ENCODE assay signal across 8 cellular contexts in genomic region chr5:1798589-1798988, GRCh38. TPM values are rescaled to one million over a fixed set of nuclear protein-coding genes. Genes with fewer than 3 reads are reported as not detected.
DNase-seq lines count a peak whose midpoint lies in the region; ATAC-seq and TF ChIP-seq lines count a peak whose summit lies in the region.
"Not testable (repeated sequence)": the region's sequence is repeated elsewhere in the genome, so short reads cannot be mapped to it uniquely, and the experiment has no call there.

No MANE protein-coding gene starts in this region.

- WGBS in mesodermal cell (ENCODE audit: insufficient coverage in 2 of 2), 2 experiments, result 87 to 90% methylated on average over 11 of the region's 16 CpGs
- 91 to 92% methylated on average over 16 of the region's 16 CpGs for WGBS in aorta, 2 donors

- not testable (repeated sequence) for ATAC-seq in activated CD8-positive, alpha-beta T cell treated with anti-CD3 and anti-CD28 coated beads, Interleukin-2, amount 10 ng/mL, durations not matched to agents 7 days and 5 days; aorta (ENCODE audit: low FRiP score)

- H3K9ac ChIP-seq in NT2/D1 (ENCODE audit: insufficient read length, low read depth), result peak overlapping the region; percentile 82

- CTCF ChIA-PET in activated CD8-positive, alpha-beta T cell treated with anti-CD3 and anti-CD28 coated beads, Interleukin-2, amount 10 ng/mL, durations not matched to agents 7 days and 5 days (lab: Charles Lee), result interaction anchor here (1.2 to 1.3 kb wide), 2 partner anchors 35 to 62 kb away, joined by 4 to 5 read pairs; no protein-coding TSS in a partner anchor

- H3K27me3 Mint-ChIP-seq in activated CD8-positive, alpha-beta T cell treated with anti-CD3 and anti-CD28 coated beads, Interleukin-2, amount 10 ng/mL, durations not matched to agents 7 days and 5 days (ENCODE audit: low read depth); glutamatergic neuron (ENCODE audit: unreplicated experiment): not testable (repeated sequence)

- peaks cover 53% of the 10 kb centered on the region for H3K4me1 Mint-ChIP-seq in activated CD8-positive, alpha-beta T cell treated with anti-CD3 and anti-CD28 coated beads, Interleukin-2, amount 10 ng/mL, durations not matched to agents 7 days and 5 days (ENCODE audit: low read depth)
- peaks cover 11% of the 10 kb centered on the region for H3K4me1 Mint-ChIP-seq in glutamatergic neuron (ENCODE audit: low read depth, unreplicated experiment)

- H3K36me3 Mint-ChIP-seq in activated CD8-positive, alpha-beta T cell treated with anti-CD3 and anti-CD28 coated beads, Interleukin-2, amount 10 ng/mL, durations not matched to agents 7 days and 5 days (ENCODE audit: low read depth), result peaks cover 43% of the 10 kb centered on the region
- H3K36me3 Mint-ChIP-seq in glutamatergic neuron (ENCODE audit: unreplicated experiment), result not testable (repeated sequence)

- H3K27ac ChIP-seq in mesodermal cell (ENCODE audit: low read depth, low read length, severe bottlenecking); aorta (ENCODE audit: low read depth in 1 of 2, low read length in 2 of 2): not testable (repeated sequence)

- DNase-seq in GM06990 (ENCODE audit: extremely low read depth, insufficient read length); NT2/D1 (ENCODE audit: low read depth, low spot score); activated CD8-positive, alpha-beta T cell treated with anti-CD3 and anti-CD28 coated beads, Interleukin-2, amount 10 ng/mL, durations not matched to agents 7 days and 5 days; cardiac fibroblast (ENCODE audit: low read depth in 2 of 2); glutamatergic neuron; retinal pigment epithelial cell (ENCODE audit: low read depth): not testable (repeated sequence)
- peak; percentile 19 to 69 for DNase-seq in aorta

- H3K4me1 ChIP-seq in NT2/D1 (ENCODE audit: insufficient read depth, insufficient read length) (peaks cover 11% of the 10 kb centered on the region), mesodermal cell (ENCODE audit: control insufficient read depth, insufficient read depth, low read length, poor library complexity, severe bottlenecking) (peaks cover 12% of the 10 kb centered on the region)
- not testable (repeated sequence) for H3K4me1 ChIP-seq in aorta (ENCODE audit: control insufficient read depth in 1 of 2, insufficient read depth in 2 of 2, low read length in 2 of 2)

- H3K4me3 Mint-ChIP-seq in activated CD8-positive, alpha-beta T cell treated with anti-CD3 and anti-CD28 coated beads, Interleukin-2, amount 10 ng/mL, durations not matched to agents 7 days and 5 days, result peak overlapping the region; percentile 98
- H3K4me3 Mint-ChIP-seq in glutamatergic neuron (ENCODE audit: unreplicated experiment), result peak overlapping the region; percentile 85

- POLR2A ChIA-PET in activated CD8-positive, alpha-beta T cell treated with anti-CD3 and anti-CD28 coated beads, Interleukin-2, amount 10 ng/mL, durations not matched to agents 7 days and 5 days (lab: Charles Lee), result interaction anchor here (0.7 kb wide), 1 partner anchor 8 kb away, joined by 3 read pairs; no protein-coding TSS in a partner anchor

- not testable (repeated sequence) for H3K9me3 ChIP-seq in NT2/D1 (ENCODE audit: insufficient read depth, low read length); mesodermal cell (ENCODE audit: control insufficient read depth, low read length); aorta (ENCODE audit: control insufficient read depth, low read length)

- H3K27ac Mint-ChIP-seq in activated CD8-positive, alpha-beta T cell treated with anti-CD3 and anti-CD28 coated beads, Interleukin-2, amount 10 ng/mL, durations not matched to agents 7 days and 5 days, result peak overlapping the region; percentile 82
- not testable (repeated sequence) for H3K27ac Mint-ChIP-seq in glutamatergic neuron (ENCODE audit: unreplicated experiment)

- peak overlapping the region; percentile 95 for H3K4me3 ChIP-seq in GM06990 (replicated peaks; ENCODE audit: low read depth, low read length)
- H3K4me3 ChIP-seq in NT2/D1 (ENCODE audit: insufficient read length, low read depth), result peak overlapping the region; percentile 94
- peak overlapping the region; percentile 76 to 96 for H3K4me3 ChIP-seq in cardiac fibroblast (replicated peaks in 1 of 2; ENCODE audit: low read depth in 2 of 2, low read length in 2 of 2)
- H3K4me3 ChIP-seq in mesodermal cell (ENCODE audit: extremely low read depth, insufficient read depth, low read length, poor library complexity, severe bottlenecking), result peak overlapping the region; percentile 65
- H3K4me3 ChIP-seq in retinal pigment epithelial cell (ENCODE audit: low read length), result peak overlapping the region; percentile 85
- H3K4me3 ChIP-seq in aorta (ENCODE audit: low read length in 2 of 2), result peak overlapping the region in 1 of 2 donors; percentile 75

- intact Hi-C loops in aorta (cut with DNase I), result loop anchor here in 1 of 2 donors (10.0 kb wide), 1 partner anchor 454 kb away; the partner anchor contains the start of gene CLPTM1L

- H3K9me3 Mint-ChIP-seq in activated CD8-positive, alpha-beta T cell treated with anti-CD3 and anti-CD28 coated beads, Interleukin-2, amount 10 ng/mL, durations not matched to agents 7 days and 5 days (ENCODE audit: insufficient read depth), result not testable (repeated sequence)
- H3K9me3 Mint-ChIP-seq in glutamatergic neuron (ENCODE audit: unreplicated experiment), result peaks cover 12% of the 10 kb centered on the region

- H3K36me3 ChIP-seq in GM06990 (ENCODE audit: control insufficient read depth, insufficient read depth, low read length) (peaks cover 23% of the 10 kb centered on the region), NT2/D1 (ENCODE audit: insufficient read depth, insufficient read length, low read length) (peaks cover 53% of the 10 kb centered on the region), mesodermal cell (ENCODE audit: control insufficient read depth, insufficient read depth, low read length) (peaks cover 42% of the 10 kb centered on the region)
- not testable (repeated sequence) for H3K36me3 ChIP-seq in aorta (ENCODE audit: control insufficient read depth in 1 of 2, insufficient read depth in 2 of 2, low read length in 1 of 2)

- TF ChIP-seq CTCF in GM06990 (IDR thresholded peaks at IDR 0.05; ENCODE audit: insufficient read depth, low read length, poor library complexity, severe bottlenecking); cardiac fibroblast (IDR thresholded peaks at IDR 0.05; ENCODE audit: low read depth, low read length); glutamatergic neuron (IDR thresholded peaks at IDR 0.05; ENCODE audit: partially characterized antibody, unreplicated experiment); retinal pigment epithelial cell (conservative IDR thresholded peaks at IDR 0.05; ENCODE audit: low read depth, low read length): not testable (repeated sequence)

- H3K27me3 ChIP-seq in GM06990 (replicated peaks; ENCODE audit: control insufficient read depth, insufficient read depth, low read length); NT2/D1 (ENCODE audit: insufficient read depth, insufficient read length); aorta (ENCODE audit: control insufficient read depth in 1 of 2, insufficient read depth in 2 of 2, low read length in 1 of 2): not testable (repeated sequence)

RNA-seq across cellular contexts. Expression of gene MRPL36, which starts 1.0 kb away (rescaled TPM):
- 10 to 100 TPM; 57.9 to 60.4 TPM for total RNA-seq in activated CD8-positive, alpha-beta T cell treated with anti-CD3 and anti-CD28 coated beads, Interleukin-2, amount 10 ng/mL, durations not matched to agents 7 days and 5 days
- total RNA-seq in glutamatergic neuron (ENCODE audit: unreplicated experiment) (40.0 TPM), aorta (10 to 100 TPM; 25.1 to 28.5 TPM)
- polyA plus RNA-seq in mesodermal cell (2013, experiment 1 of 2), result 74.1 TPM
- 66.8 TPM for polyA plus RNA-seq in mesodermal cell (2013, experiment 2 of 2)
- 10 to 100 TPM; 49.5 to 62.2 TPM for polyA plus RNA-seq in aorta

RNA-seq across cellular contexts. Expression of gene NDUFS6, which starts 2.6 kb away (rescaled TPM):
- total RNA-seq in activated CD8-positive, alpha-beta T cell treated with anti-CD3 and anti-CD28 coated beads, Interleukin-2, amount 10 ng/mL, durations not matched to agents 7 days and 5 days, result 10 to 100 TPM; 36.6 to 36.7 TPM
- total RNA-seq in glutamatergic neuron (ENCODE audit: unreplicated experiment), result 40.3 TPM
- polyA plus RNA-seq in mesodermal cell (2013, experiment 1 of 2), result 64.1 TPM
- polyA plus RNA-seq in mesodermal cell (2013, experiment 2 of 2), result 55.5 TPM
- 10 to 100 TPM; 16.7 to 24.2 TPM for total RNA-seq in aorta
- 10 to 100 TPM; 46.6 to 64.9 TPM for polyA plus RNA-seq in aorta
